ENCODE assay signal across 23 cellular contexts in genomic region chr12:14795028-14795448, GRCh38. TPM values are rescaled to one million over a fixed set of nuclear protein-coding genes. Genes with fewer than 3 reads are reported as not detected.
DNase-seq lines count a peak whose midpoint lies in the region; ATAC-seq, FAIRE-seq and TF ChIP-seq lines count a peak whose summit lies in the region.
"Had no signal": no experiment of that assay in that cellular context is flagged by ENCODE, and none has a peak within 500 bp of the region (broad histone marks: within the 10 kb centered on the region; RNA-seq: fewer than 3 reads in every experiment).

No MANE protein-coding gene starts in this region.

- no peak for DNase-seq in activated T-cell treated with anti-CD3 and anti-CD28 coated beads, Interleukin-2, amount 50 U/mL, for 24 hours
- no peak for DNase-seq in activated T-cell treated with anti-CD3 and anti-CD28 coated beads, Interleukin-2, amount 50 U/mL, for 48 hours
- DNase-seq in H1 (ENCODE audit: low read depth in 1 of 2, low spot score in 2 of 2) (no peak), mesothelial cell of epicardium (ENCODE audit: low spot score in 2 of 2, unreplicated experiment in 2 of 2) (no peak), AG08396 (ENCODE audit: low spot score) (no peak), small intestine (no peak)
- no peak for DNase-seq in activated CD8-positive, alpha-beta memory T cell treated with anti-CD3 and anti-CD28 coated beads, Interleukin-2, amount 10 ng/mL, durations not matched to agents 7 days and 5 days
- DNase-seq: brain microvascular endothelial cell; NCI-H1048; NCI-H187 treated with DMSO at 0.1 percent for 48 hours; NK-92 treated with Interleukin-12 subunit alpha and Interleukin-12 subunit beta, amount 100 ng/mL, for 24 hours; nucleus accumbens; stimulated activated CD4-positive, alpha-beta T cell treated with anti-CD3 and anti-CD28 coated beads, Interleukin-12 subunit alpha, Interleukin-12 subunit beta, amount 100 ng/mL, for 4 hours; WERI-Rb-1 had no signal

- no peak for FAIRE-seq in H1 (lab: Jason Lieb, UNC)
- no peak for FAIRE-seq in small intestine (lab: Jason Lieb, UNC)
- FAIRE-seq: A204.1, D721Med, GM18507 had no signal

- H3K4me1 Mint-ChIP-seq in activated T-cell treated with anti-CD3 and anti-CD28 coated beads, Interleukin-2, amount 50 U/mL, for 24 hours (ENCODE audit: low read depth): peaks cover 10% of the 10 kb centered on the region
- H3K4me1 Mint-ChIP-seq in mesothelial cell of epicardium: no peaks in the 10 kb centered on the region
- peaks cover 3% of the 10 kb centered on the region for H3K4me1 Mint-ChIP-seq in activated CD8-positive, alpha-beta memory T cell treated with anti-CD3 and anti-CD28 coated beads, Interleukin-2, amount 10 ng/mL, durations not matched to agents 7 days and 5 days

- H3K36me3 Mint-ChIP-seq in activated T-cell treated with anti-CD3 and anti-CD28 coated beads, Interleukin-2, amount 50 U/mL, for 24 hours (ENCODE audit: low read depth): peaks cover 98% of the 10 kb centered on the region
- H3K36me3 Mint-ChIP-seq in mesothelial cell of epicardium: peaks cover 54% of the 10 kb centered on the region
- peaks cover 69% of the 10 kb centered on the region for H3K36me3 Mint-ChIP-seq in activated CD8-positive, alpha-beta memory T cell treated with anti-CD3 and anti-CD28 coated beads, Interleukin-2, amount 10 ng/mL, durations not matched to agents 7 days and 5 days

- no peaks in the 10 kb centered on the region for H3K27me3 Mint-ChIP-seq in activated T-cell treated with anti-CD3 and anti-CD28 coated beads, Interleukin-2, amount 50 U/mL, for 24 hours
- H3K27me3 Mint-ChIP-seq in mesothelial cell of epicardium (ENCODE audit: low read depth): no peaks in the 10 kb centered on the region
- no peaks in the 10 kb centered on the region for H3K27me3 Mint-ChIP-seq in activated CD8-positive, alpha-beta memory T cell treated with anti-CD3 and anti-CD28 coated beads, Interleukin-2, amount 10 ng/mL, durations not matched to agents 7 days and 5 days

- no peak for TF ChIP-seq EP300 in H1 (IDR thresholded peaks at IDR 0.05; ENCODE audit: borderline replicate concordance in 1 of 2, low read depth in 2 of 2, low read length in 2 of 2)

- POLR2A ChIA-PET in H1 (lab: Charles Lee; ENCODE audit: partially characterized antibody): no interaction called here

- no peak for TF ChIP-seq CTCF in H1 (IDR thresholded peaks at IDR 0.05; ENCODE audit: control extremely low read depth in 1 of 3, insufficient read depth in 1 of 3, low read depth in 1 of 3, low read length in 3 of 3)
- no peak for TF ChIP-seq CTCF in mesothelial cell of epicardium (IDR thresholded peaks at IDR 0.05; ENCODE audit: unreplicated experiment)

- peak; percentile 47 for ATAC-seq in HG03378 (IDR thresholded peaks at IDR 0.05; ENCODE audit: unreplicated experiment)
- ATAC-seq in activated CD8-positive, alpha-beta memory T cell treated with anti-CD3 and anti-CD28 coated beads, Interleukin-2, amount 10 ng/mL, durations not matched to agents 7 days and 5 days: no peak
- ATAC-seq: Panc1 had no signal

- H2AK5ac ChIP-seq in H1 (ENCODE audit: low read depth, low read length): no peak overlapping the region

- no peak overlapping the region for H3K4ac ChIP-seq in H1 (replicated peaks; ENCODE audit: insufficient read length, low read depth, low read length)

- no peak overlapping the region for H3K56ac ChIP-seq in H1 (replicated peaks; ENCODE audit: insufficient read length, low read depth, low read length)

- WGBS in H1 (ENCODE audit: extremely low coverage in 1 of 2, insufficient coverage in 1 of 2, insufficient read length in 1 of 2, insufficient replicate concordance in 2 of 2, low coverage in 1 of 2, low lambda C conversion rate in 2 of 2, missing lambda C conversion rate in 1 of 2), 2 experiments: 85 to 100% methylated on average over 1 to 4 of the region's 4 CpGs
- WGBS in small intestine, 3 donors: 75 to 79% (median 77%) methylated on average over 4 of the region's 4 CpGs

- H3K27ac Mint-ChIP-seq in activated T-cell treated with anti-CD3 and anti-CD28 coated beads, Interleukin-2, amount 50 U/mL, for 24 hours: peak overlapping the region; percentile 9
- peak overlapping the region; percentile 40 for H3K27ac Mint-ChIP-seq in mesothelial cell of epicardium
- H3K27ac Mint-ChIP-seq in activated CD8-positive, alpha-beta memory T cell treated with anti-CD3 and anti-CD28 coated beads, Interleukin-2, amount 10 ng/mL, durations not matched to agents 7 days and 5 days: no peak overlapping the region
- H3K27ac Mint-ChIP-seq: T-helper 2 cell treated with Interferon-gamma antibody and Interleukin-4, amounts not matched to agents 5 μg/mL and 100 μg/mL, for 36 hours had no signal

- H3K9me3 Mint-ChIP-seq in activated T-cell treated with anti-CD3 and anti-CD28 coated beads, Interleukin-2, amount 50 U/mL, for 24 hours: no peaks in the 10 kb centered on the region
- no peaks in the 10 kb centered on the region for H3K9me3 Mint-ChIP-seq in mesothelial cell of epicardium
- no peaks in the 10 kb centered on the region for H3K9me3 Mint-ChIP-seq in activated CD8-positive, alpha-beta memory T cell treated with anti-CD3 and anti-CD28 coated beads, Interleukin-2, amount 10 ng/mL, durations not matched to agents 7 days and 5 days (ENCODE audit: low read depth)
- H3K9me3 Mint-ChIP-seq: T-helper 2 cell treated with Interferon-gamma antibody and Interleukin-4, amounts not matched to agents 5 μg/mL and 100 μg/mL, for 36 hours had no signal

- no peak overlapping the region for H2BK12ac ChIP-seq in H1 (ENCODE audit: low read depth, low read length)

- H3K23me2 ChIP-seq in H1 (ENCODE audit: low read depth, low read length): no peaks in the 10 kb centered on the region

- H3K36me3 ChIP-seq in H1 (ENCODE audit: control insufficient read depth in 2 of 4, insufficient read depth in 4 of 4, low read length in 3 of 4) (peaks cover 22 to 87% (median 61%) of the 10 kb centered on the region in 4 experiments), small intestine (ENCODE audit: control insufficient read depth in 2 of 2, insufficient read depth in 2 of 2, low read length in 2 of 2) (peaks cover 9 to 13% of the 10 kb centered on the region in 2 donors)

- no peak overlapping the region for H3K27ac ChIP-seq in H1 (ENCODE audit: low read depth, low read length)
- no peak overlapping the region for H3K27ac ChIP-seq in small intestine (ENCODE audit: low read depth in 1 of 2, low read length in 1 of 2)
- H3K27ac ChIP-seq: BLaER1 treated with 17β-estradiol and CSF1 and Interleukin-3, amounts not matched to agents 10 nM and 100 nM; brain microvascular endothelial cell; KMS-11; WERI-Rb-1 had no signal

- no peak for TF ChIP-seq POLR2A in H1 (IDR thresholded peaks at IDR 0.05; ENCODE audit: control extremely low read depth in 1 of 2, low read depth in 2 of 2, low read length in 2 of 2)

- no peak overlapping the region for H4K8ac ChIP-seq in H1 (ENCODE audit: extremely low read depth, insufficient read depth, low read length)

- no peak overlapping the region for H2BK15ac ChIP-seq in H1 (ENCODE audit: low read length)

- peaks cover 0 to 2% of the 10 kb centered on the region in 2 experiments for H4K20me1 ChIP-seq in H1 (replicated peaks in 1 of 2; ENCODE audit: control insufficient read depth in 1 of 2, insufficient read depth in 2 of 2, low read length in 2 of 2)

- H3K9ac ChIP-seq in H1 (replicated peaks in 1 of 4; ENCODE audit: extremely low read depth in 1 of 4, low read depth in 3 of 4, low read length in 3 of 4): no peak overlapping the region
- H3K9ac ChIP-seq: BLaER1 treated with 17β-estradiol and CSF1 and Interleukin-3, amounts not matched to agents 10 nM and 100 nM; KMS-11 had no signal

- H3K18ac ChIP-seq in H1 (ENCODE audit: extremely low read depth, low read length): no peak overlapping the region

- no peaks in the 10 kb centered on the region for H3K4me1 ChIP-seq in H1 (replicated peaks in 1 of 4; ENCODE audit: control insufficient read depth in 3 of 4, insufficient read depth in 4 of 4, low read length in 3 of 4)
- no peaks in the 10 kb centered on the region for H3K4me1 ChIP-seq in small intestine (ENCODE audit: control insufficient read depth in 2 of 2, insufficient read depth in 1 of 2, low read depth in 1 of 2, low read length in 1 of 2)

- H2AFZ ChIP-seq in H1 (ENCODE audit: low read length): no peak overlapping the region

- peaks cover 0 to 29% of the 10 kb centered on the region in 2 experiments; a peak in 2 of 4 replicates for H3K79me2 ChIP-seq in H1 (ENCODE audit: control insufficient read depth in 1 of 2, insufficient read depth in 2 of 2, low read length in 2 of 2)

- no peaks in the 10 kb centered on the region for H3K9me3 ChIP-seq in H1 (ENCODE audit: insufficient read depth in 2 of 2, low read depth in 1 of 2, low read length in 1 of 2)
- no peaks in the 10 kb centered on the region for H3K9me3 ChIP-seq in small intestine (ENCODE audit: control insufficient read depth, low read depth)
- H3K9me3 ChIP-seq: BLaER1 treated with 17β-estradiol and CSF1 and Interleukin-3, amounts not matched to agents 10 nM and 100 nM had no signal

- H4K5ac ChIP-seq in H1 (ENCODE audit: insufficient read length, low read depth, low read length): no peak overlapping the region

- no peak overlapping the region for H3K4me2 ChIP-seq in H1 (ENCODE audit: insufficient read depth in 1 of 2, low read depth in 2 of 2, low read length in 2 of 2)
- H3K4me2 ChIP-seq: KMS-11 had no signal

- no peaks in the 10 kb centered on the region for H3K79me1 ChIP-seq in H1 (ENCODE audit: low read depth, low read length)

- H2BK5ac ChIP-seq in H1 (ENCODE audit: low read depth, low read length): no peak overlapping the region

- H3K23ac ChIP-seq in H1 (ENCODE audit: insufficient read length): no peak overlapping the region

- no peak overlapping the region for H4K91ac ChIP-seq in H1 (replicated peaks; ENCODE audit: insufficient read length, low read length)

- H3K27me3 ChIP-seq in H1 (replicated peaks in 1 of 4; ENCODE audit: control insufficient read depth in 3 of 4, extremely low read depth in 1 of 4, insufficient read depth in 3 of 4, low read length in 3 of 4) (no peaks in the 10 kb centered on the region), small intestine (ENCODE audit: control insufficient read depth in 2 of 2, insufficient read depth in 2 of 2, low read length in 2 of 2) (no peaks in the 10 kb centered on the region)
- H3K27me3 ChIP-seq: BLaER1 treated with 17β-estradiol and CSF1 and Interleukin-3, amounts not matched to agents 10 nM and 100 nM; brain microvascular endothelial cell had no signal

- no peak overlapping the region for H3K14ac ChIP-seq in H1 (ENCODE audit: insufficient read length)

- no peak overlapping the region for H2BK20ac ChIP-seq in H1 (ENCODE audit: low read length)

- no peak overlapping the region for H3K4me3 Mint-ChIP-seq in activated T-cell treated with anti-CD3 and anti-CD28 coated beads, Interleukin-2, amount 50 U/mL, for 24 hours
- H3K4me3 Mint-ChIP-seq in mesothelial cell of epicardium: no peak overlapping the region
- no peak overlapping the region for H3K4me3 Mint-ChIP-seq in activated CD8-positive, alpha-beta memory T cell treated with anti-CD3 and anti-CD28 coated beads, Interleukin-2, amount 10 ng/mL, durations not matched to agents 7 days and 5 days
- H3K4me3 Mint-ChIP-seq: T-helper 2 cell treated with Interferon-gamma antibody and Interleukin-4, amounts not matched to agents 5 μg/mL and 100 μg/mL, for 36 hours had no signal

- CTCF ChIA-PET in H1 (lab: Charles Lee; ENCODE audit: partially characterized antibody): interaction anchor here (1.0 kb wide), 1 partner anchor 11 kb away, joined by 4 read pairs; no protein-coding TSS in a partner anchor
- CTCF ChIA-PET in activated CD8-positive, alpha-beta memory T cell treated with anti-CD3 and anti-CD28 coated beads, Interleukin-2, amount 10 ng/mL, durations not matched to agents 7 days and 5 days (lab: Charles Lee): interaction anchor here (0.9 kb wide), 1 partner anchor 71 kb away, joined by 3 read pairs; no protein-coding TSS in a partner anchor

- H3K4me3 ChIP-seq in H1 (ENCODE audit: extremely low read depth in 1 of 4, insufficient read depth in 2 of 4, low read depth in 3 of 4, low read length in 4 of 4): no peak overlapping the region
- no peak overlapping the region for H3K4me3 ChIP-seq in small intestine (ENCODE audit: low read depth in 1 of 2, low read length in 2 of 2)
- H3K4me3 ChIP-seq: BLaER1 treated with 17β-estradiol and CSF1 and Interleukin-3, amounts not matched to agents 10 nM and 100 nM had no signal

- no peak overlapping the region for H2BK120ac ChIP-seq in H1 (replicated peaks; ENCODE audit: low read depth, low read length)

- no peak for TF ChIP-seq RAD21 in H1 (IDR thresholded peaks at IDR 0.05 in 1 of 2, conservative IDR thresholded peaks at IDR 0.05 in 1 of 2; ENCODE audit: low read depth in 2 of 2, low read length in 2 of 2)

RNA-seq across cellular contexts. Expression of gene WBP11, which starts 8.2 kb away (rescaled TPM):
- total RNA-seq in H1 (2021; fragmentation: NEBNext Ultra II Directional; extraction: Animal tissue kit (Norgen Biotek cat#: 25700)): 122 and 134 TPM in 2 replicates
- 22.1 and 24.0 TPM in 2 replicates for polyA plus RNA-seq in H1 (2011; rRNA removed)
- polyA plus RNA-seq in H1 (2011; cell fraction: cytosol; rRNA removed): 13.6 TPM
- polyA plus RNA-seq in H1 (2011; cell fraction: nucleus; rRNA removed): 19.4 TPM
- polyA plus RNA-seq in H1 (2012, experiment 1 of 2): 48.7 to 91.9 TPM (median 53.8 TPM) in 4 replicates
- polyA plus RNA-seq in H1 (2012, experiment 2 of 2): 29.8 TPM
- polyA plus RNA-seq in H1 (2013, experiment 1 of 2): 86.1 TPM
- polyA plus RNA-seq in H1 (2013, experiment 2 of 2): 94.0 TPM
- 17.5 and 18.9 TPM in 2 replicates for polyA minus RNA-seq in H1 (2011; rRNA and poly(A)+ RNA removed)
- 24.6 TPM for polyA minus RNA-seq in H1 (2011; cell fraction: cytosol; rRNA and poly(A)+ RNA removed)
- polyA minus RNA-seq in H1 (2011; cell fraction: nucleus; rRNA and poly(A)+ RNA removed): 23.2 TPM
- 72.8 to 81.5 TPM (median 77.0 TPM) in 3 replicates for total RNA-seq in mesothelial cell of epicardium
- total RNA-seq in activated CD8-positive, alpha-beta memory T cell treated with anti-CD3 and anti-CD28 coated beads, Interleukin-2, amount 10 ng/mL, durations not matched to agents 7 days and 5 days: 100 to 1,000 TPM; 102 to 116 TPM
- 10 to 100 TPM; 12.2 to 20.8 (median 13.2) TPM for polyA plus RNA-seq in small intestine

RNA-seq across cellular contexts. Expression of gene C12orf60, which starts 8.4 kb away (rescaled TPM):
- 1.2 and 1.5 TPM in 2 replicates for total RNA-seq in H1 (2021; fragmentation: NEBNext Ultra II Directional; extraction: Animal tissue kit (Norgen Biotek cat#: 25700))
- polyA plus RNA-seq in H1 (2011; rRNA removed) (0.91 and 1.2 TPM in 2 replicates), small intestine (under 1 TPM in 2 of 3 donors, not detected in 1; 0.45 to 0.75 TPM)
- 1.2 TPM for polyA plus RNA-seq in H1 (2011; cell fraction: cytosol; rRNA removed)
- polyA plus RNA-seq in H1 (2011; cell fraction: nucleus; rRNA removed): 1.4 TPM
- polyA plus RNA-seq in H1 (2012, experiment 1 of 2): 0.55 to 1.5 TPM (median 0.97 TPM) in 4 replicates
- polyA plus RNA-seq in H1 (2012, experiment 2 of 2): 0.56 TPM
- 1.8 TPM for polyA plus RNA-seq in H1 (2013, experiment 1 of 2)
- polyA plus RNA-seq in H1 (2013, experiment 2 of 2): 1.6 TPM
- polyA minus RNA-seq in H1 (2011; rRNA and poly(A)+ RNA removed): 0.88 and 1.0 TPM in 2 replicates
- 1.1 TPM for polyA minus RNA-seq in H1 (2011; cell fraction: cytosol; rRNA and poly(A)+ RNA removed)
- polyA minus RNA-seq in H1 (2011; cell fraction: nucleus; rRNA and poly(A)+ RNA removed): 2.7 TPM
- 1.3 to 1.7 TPM (median 1.4 TPM) in 3 replicates for total RNA-seq in mesothelial cell of epicardium
- total RNA-seq in activated CD8-positive, alpha-beta memory T cell treated with anti-CD3 and anti-CD28 coated beads, Interleukin-2, amount 10 ng/mL, durations not matched to agents 7 days and 5 days: 1 to 10 TPM; 1.6 to 1.9 TPM

RNA-seq across cellular contexts. Expression of gene SMCO3, which starts 18.9 kb away (rescaled TPM):
- total RNA-seq in H1 (2021; fragmentation: NEBNext Ultra II Directional; extraction: Animal tissue kit (Norgen Biotek cat#: 25700)): not detected in 2 replicates
- polyA plus RNA-seq in H1 (2011; rRNA removed) (not detected in 2 replicates), small intestine (under 1 TPM in 1 of 3 donors, not detected in 2; 0.06 TPM)
- not detected for polyA plus RNA-seq in H1 (2011; cell fraction: cytosol; rRNA removed)
- not detected for polyA plus RNA-seq in H1 (2011; cell fraction: nucleus; rRNA removed)
- polyA plus RNA-seq in H1 (2012, experiment 1 of 2): 0.08 TPM in 1 of 4 replicates, not detected in the others
- polyA plus RNA-seq in H1 (2012, experiment 2 of 2): not detected
- not detected for polyA plus RNA-seq in H1 (2013, experiment 1 of 2)
- not detected for polyA plus RNA-seq in H1 (2013, experiment 2 of 2)
- not detected in 2 replicates for polyA minus RNA-seq in H1 (2011; rRNA and poly(A)+ RNA removed)
- not detected for polyA minus RNA-seq in H1 (2011; cell fraction: cytosol; rRNA and poly(A)+ RNA removed)
- not detected for polyA minus RNA-seq in H1 (2011; cell fraction: nucleus; rRNA and poly(A)+ RNA removed)
- total RNA-seq in mesothelial cell of epicardium: 1.4 to 1.5 TPM (median 1.5 TPM) in 3 replicates
- not detected for total RNA-seq in activated CD8-positive, alpha-beta memory T cell treated with anti-CD3 and anti-CD28 coated beads, Interleukin-2, amount 10 ng/mL, durations not matched to agents 7 days and 5 days
- total RNA-seq: ureter had no signal

RNA-seq across cellular contexts. Expression of gene ART4, which starts 48.3 kb away (rescaled TPM):
- not detected in 2 replicates for total RNA-seq in H1 (2021; fragmentation: NEBNext Ultra II Directional; extraction: Animal tissue kit (Norgen Biotek cat#: 25700))
- polyA plus RNA-seq in H1 (2011; rRNA removed): not detected in 2 replicates
- polyA plus RNA-seq in H1 (2011; cell fraction: cytosol; rRNA removed): not detected
- polyA plus RNA-seq in H1 (2011; cell fraction: nucleus; rRNA removed): not detected
- 0.29 TPM in 1 of 4 replicates, not detected in the others for polyA plus RNA-seq in H1 (2012, experiment 1 of 2)
- 0.16 TPM for polyA plus RNA-seq in H1 (2012, experiment 2 of 2)
- polyA plus RNA-seq in H1 (2013, experiment 1 of 2): not detected
- polyA plus RNA-seq in H1 (2013, experiment 2 of 2): not detected
- not detected in 2 replicates for polyA minus RNA-seq in H1 (2011; rRNA and poly(A)+ RNA removed)
- polyA minus RNA-seq in H1 (2011; cell fraction: cytosol; rRNA and poly(A)+ RNA removed): not detected
- not detected for polyA minus RNA-seq in H1 (2011; cell fraction: nucleus; rRNA and poly(A)+ RNA removed)
- total RNA-seq in mesothelial cell of epicardium: 2.3 to 2.4 TPM (median 2.4 TPM) in 3 replicates
- total RNA-seq in activated CD8-positive, alpha-beta memory T cell treated with anti-CD3 and anti-CD28 coated beads, Interleukin-2, amount 10 ng/mL, durations not matched to agents 7 days and 5 days: not detected
- polyA plus RNA-seq in small intestine: under 1 TPM in 1 of 3 donors, not detected in 2; 0.31 TPM
